In the genomic region with DNA sequence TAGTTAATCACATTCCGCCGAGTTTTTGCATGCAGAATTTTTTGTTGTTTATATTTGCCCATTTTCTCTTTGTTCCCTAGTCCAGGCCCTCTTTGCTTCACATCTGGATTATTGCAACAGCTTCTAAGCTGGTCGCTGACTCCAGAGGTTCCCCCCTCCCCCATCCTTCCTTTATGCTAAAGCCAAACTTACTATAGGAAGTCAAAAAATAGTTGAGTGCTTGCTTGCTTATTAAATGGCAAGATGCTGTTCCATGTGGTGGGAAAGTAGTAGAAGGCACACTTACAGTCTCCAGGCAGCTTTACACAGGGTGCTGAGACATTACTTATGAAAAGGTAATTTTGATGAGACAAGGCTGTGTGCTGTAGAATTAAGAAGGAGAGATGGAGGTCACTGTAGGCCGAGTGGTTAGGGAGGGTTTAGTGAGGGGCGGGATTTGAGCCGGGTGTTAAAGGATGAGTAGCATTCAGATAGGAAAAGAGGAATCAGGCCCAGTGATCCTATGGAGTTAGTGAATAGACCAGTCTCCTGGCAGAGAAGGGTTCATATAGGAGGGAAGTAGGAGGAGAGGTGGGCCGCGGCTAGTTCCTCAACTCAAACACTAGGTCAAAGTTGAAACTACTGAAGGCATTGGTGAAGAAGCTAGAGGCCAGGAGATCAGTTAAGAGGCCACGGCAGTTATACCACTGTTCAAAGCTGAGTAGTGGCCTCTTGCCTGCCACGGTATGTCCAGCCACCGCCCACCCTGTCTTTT, we compare ENCODE assay signal across 8 cellular contexts. TPM values are rescaled to one million over a fixed set of nuclear protein-coding genes. Genes with fewer than 3 reads are reported as not detected.
DNase-seq lines count a peak whose midpoint lies in the region; ATAC-seq and TF ChIP-seq lines count a peak whose summit lies in the region.

No MANE protein-coding gene starts in this region.

- peaks cover 40% of the 10 kb centered on the region for H4K20me1 ChIP-seq in GM23338 (replicated peaks; ENCODE audit: insufficient read depth)

- WGBS in esophagus, 2 donors: 30 to 32% methylated on average over 11 of the region's 11 CpGs
- WGBS in trophoblast cell (ENCODE audit: extremely low coverage, insufficient coverage, insufficient read length): no CpG with 5 or more reads among the region's 11 CpGs

- ATAC-seq in GM23338 (peak; percentile 22), GM21526 (IDR thresholded peaks at IDR 0.05; ENCODE audit: low FRiP score, unreplicated experiment) (no peak)

- no peak overlapping the region for H2BK12ac ChIP-seq in trophoblast cell (ENCODE audit: low read length)

- no peak overlapping the region for H2BK120ac ChIP-seq in trophoblast cell (ENCODE audit: insufficient read depth, low read length, poor library complexity)

- DNase-seq in GM23338 (ENCODE audit: low spot score) (peak; percentile 41), SK-N-MC (ENCODE audit: low read depth, low spot score) (peak; percentile 22), trophoblast cell (peak in 1 of 2 donors; percentile 17), LoVo (ENCODE audit: low spot score) (no peak), anterior cingulate cortex (lab: John Stamatoyannopoulos, UW) (no peak), AG20443 (ENCODE audit: low spot score) (no peak)

- H2AFZ ChIP-seq in GM23338 (no peak overlapping the region), trophoblast cell (ENCODE audit: insufficient read depth, low read length, poor library complexity) (no peak overlapping the region)

- H3K4me2 ChIP-seq in GM23338: peak overlapping the region; percentile 93
- peak overlapping the region; percentile 63 for H3K4me2 ChIP-seq in trophoblast cell (ENCODE audit: low read length)

- H3K36me3 Mint-ChIP-seq in GM23338 (ENCODE audit: low read depth): peaks cover 24% of the 10 kb centered on the region

- H3K4ac ChIP-seq in trophoblast cell (ENCODE audit: low read depth, low read length): peak overlapping the region; percentile 19

- H3K18ac ChIP-seq in trophoblast cell (ENCODE audit: low read length): no peak overlapping the region

- H3K27me3 ChIP-seq in GM23338 (ENCODE audit: insufficient read depth): no peaks in the 10 kb centered on the region
- H3K27me3 ChIP-seq in esophagus (ENCODE audit: control insufficient read depth in 1 of 2, insufficient read depth in 2 of 2, low read length in 2 of 2): no peaks in the 10 kb centered on the region
- no peaks in the 10 kb centered on the region for H3K27me3 ChIP-seq in trophoblast cell (ENCODE audit: insufficient read depth, low read length)

- H3K4me3 ChIP-seq in GM23338 (peak overlapping the region; percentile 79), SK-N-MC (peak overlapping the region; percentile 94), esophagus (ENCODE audit: low read depth in 1 of 2, low read length in 2 of 2) (peak overlapping the region; percentile 19 to 97), trophoblast cell (ENCODE audit: low read depth, low read length) (no peak overlapping the region)

- peak overlapping the region; percentile 19 for H4K91ac ChIP-seq in trophoblast cell (ENCODE audit: low read depth, low read length)

- 0 out of 2 replicates have a peak, but pooled peaks cover 4% of the 10 kb centered on the region for H3F3A ChIP-seq in GM23338 (replicated peaks; ENCODE audit: low read depth)

- peak overlapping the region; percentile 81 for H3K27ac Mint-ChIP-seq in GM23338

- TF ChIP-seq CTCF in GM23338 (conservative IDR thresholded peaks at IDR 0.05; ENCODE audit: low read depth in 2 of 2): no peak

- H3K79me1 ChIP-seq in trophoblast cell (ENCODE audit: low read length): peaks cover 11% of the 10 kb centered on the region

- peak overlapping the region; percentile 88 for H3K9ac ChIP-seq in SK-N-MC (ENCODE audit: insufficient read length)
- H3K9ac ChIP-seq in trophoblast cell (ENCODE audit: low read length): no peak overlapping the region

- no peaks in the 10 kb centered on the region for H3K9me3 Mint-ChIP-seq in GM23338

- peaks cover 60% of the 10 kb centered on the region for H3K79me2 ChIP-seq in GM23338 (replicated peaks; ENCODE audit: insufficient read depth)
- peaks cover 11% of the 10 kb centered on the region for H3K79me2 ChIP-seq in trophoblast cell (ENCODE audit: control insufficient read depth, insufficient read depth, low read length, poor library complexity)

- H3K27ac ChIP-seq in GM23338 (ENCODE audit: low read depth) (peak overlapping the region; percentile 35; the same call in 1 of the 2 replicates), SK-N-MC (peak overlapping the region; percentile 63; the same call in 1 of the 2 replicates), esophagus (ENCODE audit: low read depth in 2 of 2, low read length in 1 of 2) (peak overlapping the region in 1 of 2 donors; percentile 55), trophoblast cell (ENCODE audit: low read depth, low read length) (no peak overlapping the region)

- H3K14ac ChIP-seq in trophoblast cell (ENCODE audit: low read length): no peak overlapping the region

- H3K27me3 Mint-ChIP-seq in GM23338 (ENCODE audit: insufficient read depth, low read depth, poor library complexity): peaks cover 14% of the 10 kb centered on the region

- no peak overlapping the region for H2AK5ac ChIP-seq in trophoblast cell (ENCODE audit: low read length)

- no peaks in the 10 kb centered on the region for H3K9me2 ChIP-seq in GM23338 (ENCODE audit: insufficient read depth)

- H4K12ac ChIP-seq in trophoblast cell (ENCODE audit: low read depth, low read length): no peak overlapping the region

- no peaks in the 10 kb centered on the region for H3K9me3 ChIP-seq in SK-N-MC (ENCODE audit: low read depth, low read length)
- no peaks in the 10 kb centered on the region for H3K9me3 ChIP-seq in esophagus (ENCODE audit: control insufficient read depth in 2 of 2, insufficient read depth in 1 of 2, low read depth in 1 of 2, low read length in 1 of 2)
- no peaks in the 10 kb centered on the region for H3K9me3 ChIP-seq in trophoblast cell (ENCODE audit: insufficient read depth, low read depth, low read length)

- peaks cover 23% of the 10 kb centered on the region for H3K4me1 ChIP-seq in GM23338 (ENCODE audit: insufficient read depth)
- H3K4me1 ChIP-seq in esophagus (ENCODE audit: control insufficient read depth in 2 of 2, insufficient read depth in 2 of 2, low read length in 1 of 2): peaks cover 4 to 9% of the 10 kb centered on the region in 2 donors
- H3K4me1 ChIP-seq in trophoblast cell (ENCODE audit: control insufficient read depth in 1 of 2, insufficient read depth in 2 of 2, low read length in 2 of 2): peaks cover 9 to 13% of the 10 kb centered on the region in 2 experiments

- H3K36me3 ChIP-seq in GM23338 (ENCODE audit: insufficient read depth) (peaks cover 4% of the 10 kb centered on the region; the same call in 1 of the 2 replicates), SK-N-MC (ENCODE audit: insufficient read depth, low read length) (peaks cover 41% of the 10 kb centered on the region), esophagus (ENCODE audit: control insufficient read depth in 2 of 2, insufficient read depth in 2 of 2, low read length in 1 of 2) (peaks cover 0 to 4% of the 10 kb centered on the region in 2 donors), trophoblast cell (ENCODE audit: control insufficient read depth in 1 of 2, insufficient read depth in 2 of 2, low read length in 2 of 2) (peaks cover 7 to 13% of the 10 kb centered on the region in 2 experiments)

- peak overlapping the region; percentile 84 for H3K4me3 Mint-ChIP-seq in GM23338

- no peak overlapping the region for H3K23ac ChIP-seq in trophoblast cell (ENCODE audit: low read length)

- H3K4me1 Mint-ChIP-seq in GM23338: peaks cover 23% of the 10 kb centered on the region

- no peak overlapping the region for H2BK5ac ChIP-seq in trophoblast cell (ENCODE audit: low read depth, low read length, poor library complexity)

- H4K8ac ChIP-seq in trophoblast cell (ENCODE audit: low read depth, low read length): no peak overlapping the region

RNA-seq across cellular contexts. Expression of gene ZBTB34, which starts 1.4 kb away (rescaled TPM):
- total RNA-seq in GM23338 (2014; rRNA removed; shearing (Covaris generic)): 21.9 and 23.7 TPM in 2 replicates
- polyA plus RNA-seq in GM23338 (2016; fragmentation: Nextera tagmentation; extraction: Ambion mirVana): 5.5 and 6.4 TPM in 2 replicates
- polyA plus RNA-seq in esophagus: 1 to 10 TPM; 1.4 to 1.5 TPM
- 9.6 and 9.9 TPM in 2 replicates for polyA plus RNA-seq in trophoblast cell (2013)

RNA-seq across cellular contexts. Expression of gene RALGPS1, which starts 52.7 kb away (rescaled TPM):
- 35.9 and 57.1 TPM in 2 replicates for total RNA-seq in GM23338 (2014; rRNA removed; shearing (Covaris generic))
- polyA plus RNA-seq in GM23338 (2016; fragmentation: Nextera tagmentation; extraction: Ambion mirVana) (16.5 and 18.2 TPM in 2 replicates), esophagus (1 to 10 TPM; 3.8 to 6.4 TPM)
- 2.5 and 2.9 TPM in 2 replicates for polyA plus RNA-seq in trophoblast cell (2013)

RNA-seq across cellular contexts. Expression of gene ZBTB43, which starts 57.0 kb away (rescaled TPM):
- total RNA-seq in GM23338 (2014; rRNA removed; shearing (Covaris generic)): 11.8 and 12.7 TPM in 2 replicates
- polyA plus RNA-seq in GM23338 (2016; fragmentation: Nextera tagmentation; extraction: Ambion mirVana) (8.8 and 9.7 TPM in 2 replicates), esophagus (1 to 10 TPM; 4.8 to 5.0 TPM)
- polyA plus RNA-seq in trophoblast cell (2013): 10.3 and 10.5 TPM in 2 replicates

Comparison
In these comparisons a context has a peak if more than half of its experiments do, and no peak if none do; other contexts are left out.
1. DNase-seq: peak in GM23338 (single experiment) and SK-N-MC (single experiment); none in LoVo (single experiment), anterior cingulate cortex (0 of 58) and AG20443 (single experiment).